Comparison of ENCODE assay signal across 12 cellular contexts in genomic region chr13:86446311-86446710, GRCh38.
DNase-seq lines count a peak whose midpoint lies in the region; ATAC-seq and TF ChIP-seq lines count a peak whose summit lies in the region.
"Had no signal": no experiment of that assay in that cellular context is flagged by ENCODE, and none has a peak within 500 bp of the region (broad histone marks: within the 10 kb centered on the region; RNA-seq: fewer than 3 reads in every experiment).

No MANE protein-coding gene starts in this region.

- no peak for DNase-seq in SK-N-SH
- DNase-seq in NT2/D1 (ENCODE audit: low read depth, low spot score), result peak; percentile 11
- DNase-seq in fibroblast of lung (ENCODE audit: low read depth in 2 of 2), result peak; percentile 58 to 91
- peak; percentile 80 for DNase-seq in skeletal muscle cell (ENCODE audit: low read depth)
- DNase-seq in MM.1S, result no peak
- DNase-seq in NCI-H526 treated with DMSO at 0.1 percent for 48 hours (lab: John Stamatoyannopoulos, UW), result no peak
- DNase-seq: activated T-cell treated with anti-CD3 and anti-CD28 coated beads, Interleukin-2, amount 50 U/mL, for 72 hours; left colon; stimulated activated CD4-positive, alpha-beta T cell treated with anti-CD3 and anti-CD28 coated beads, Interleukin-12 subunit alpha, Interleukin-12 subunit beta, amount 100 ng/mL, for 4 hours had no signal

- ATAC-seq in SK-N-SH treated with all-trans-retinoic acid at 6 μM for 48 hours (no peak), HG02870 (IDR thresholded peaks at IDR 0.05; ENCODE audit: unreplicated experiment) (no peak)
- ATAC-seq: activated T-cell treated with anti-CD3 and anti-CD28 coated beads, Interleukin-2, amount 50 U/mL, for 72 hours; left colon had no signal

- TF ChIP-seq EP300 in SK-N-SH (IDR thresholded peaks at IDR 0.05; ENCODE audit: borderline replicate concordance in 1 of 2, low read depth in 1 of 2, low read length in 1 of 2), result no peak

- H3K4me3 ChIP-seq in SK-N-SH (ENCODE audit: low read depth in 2 of 2, low read length in 1 of 2) (no peak overlapping the region), NT2/D1 (ENCODE audit: insufficient read length, low read depth) (no peak overlapping the region), fibroblast of lung (replicated peaks in 1 of 4; ENCODE audit: control extremely low read depth in 1 of 4, insufficient read depth in 1 of 4, low read depth in 3 of 4, low read length in 4 of 4) (no peak overlapping the region), skeletal muscle cell (ENCODE audit: low read depth, low read length) (no peak overlapping the region), MM.1S (ENCODE audit: low read length) (no peak overlapping the region)
- H3K4me3 ChIP-seq: vagina had no signal

- CTCF ChIA-PET in SK-N-SH (lab: Yijun Ruan, JAX), result interaction anchor here (0.6 kb wide), 1 partner anchor 67 kb away, joined by 3 read pairs; no protein-coding TSS in a partner anchor

- H3K27ac ChIP-seq in SK-N-SH (ENCODE audit: low read depth in 2 of 2, low read length in 1 of 2) (no peak overlapping the region), fibroblast of lung (ENCODE audit: insufficient read depth, low read length) (no peak overlapping the region), MM.1S (ENCODE audit: low read length) (no peak overlapping the region)
- H3K27ac ChIP-seq: vagina had no signal

- H3K9me2 ChIP-seq in SK-N-SH, result no peaks in the 10 kb centered on the region
- no peaks in the 10 kb centered on the region for H3K9me2 ChIP-seq in MM.1S (replicated peaks; ENCODE audit: insufficient read depth, low read length)

- WGBS in SK-N-SH (ENCODE audit: low lambda C conversion rate), result 0% methylated on average over 2 of the region's 2 CpGs

- H3K79me2 ChIP-seq in SK-N-SH (ENCODE audit: insufficient read depth) (no peaks in the 10 kb centered on the region), fibroblast of lung (ENCODE audit: control insufficient read depth, insufficient read depth, low read length) (no peaks in the 10 kb centered on the region), MM.1S (ENCODE audit: low read length) (no peaks in the 10 kb centered on the region)

- no peaks in the 10 kb centered on the region for H3K4me1 ChIP-seq in SK-N-SH (ENCODE audit: control insufficient read depth in 1 of 2, insufficient read depth in 2 of 2, low read depth in 1 of 2, low read length in 1 of 2)
- no peaks in the 10 kb centered on the region for H3K4me1 ChIP-seq in NT2/D1 (ENCODE audit: insufficient read depth, insufficient read length)
- no peaks in the 10 kb centered on the region for H3K4me1 ChIP-seq in fibroblast of lung (ENCODE audit: control insufficient read depth, extremely low read depth, insufficient read depth, low read length)
- H3K4me1 ChIP-seq in MM.1S (ENCODE audit: low read length), result no peaks in the 10 kb centered on the region
- H3K4me1 ChIP-seq: vagina had no signal

- TF ChIP-seq CTCF in SK-N-SH (IDR thresholded peaks at IDR 0.05), result no peak
- TF ChIP-seq CTCF in fibroblast of lung (conservative IDR thresholded peaks at IDR 0.05 in 1 of 2, IDR thresholded peaks at IDR 0.05 in 1 of 2; ENCODE audit: low read depth in 1 of 2, low read length in 2 of 2), result no peak
- TF ChIP-seq CTCF in MM.1S (IDR thresholded peaks at IDR 0.05; ENCODE audit: low read length), result no peak

- no peaks in the 10 kb centered on the region for H3K9me3 ChIP-seq in SK-N-SH
- H3K9me3 ChIP-seq in NT2/D1 (ENCODE audit: insufficient read depth, low read length), result no peaks in the 10 kb centered on the region
- H3K9me3 ChIP-seq in fibroblast of lung (ENCODE audit: control insufficient read depth, insufficient read depth, low read depth, low read length), result no peaks in the 10 kb centered on the region
- no peaks in the 10 kb centered on the region for H3K9me3 ChIP-seq in MM.1S (replicated peaks; ENCODE audit: insufficient read depth, low read length)
- H3K9me3 ChIP-seq: vagina had no signal

- POLR2A ChIA-PET in SK-N-SH (lab: Yijun Ruan, JAX), result no interaction called here

- no peaks in the 10 kb centered on the region for H3K27me3 ChIP-seq in SK-N-SH (ENCODE audit: insufficient read depth)
- H3K27me3 ChIP-seq in NT2/D1 (ENCODE audit: insufficient read depth, insufficient read length), result no peaks in the 10 kb centered on the region
- no peaks in the 10 kb centered on the region for H3K27me3 ChIP-seq in fibroblast of lung (ENCODE audit: control insufficient read depth, insufficient read depth, low read length)
- no peaks in the 10 kb centered on the region for H3K27me3 ChIP-seq in MM.1S (replicated peaks; ENCODE audit: insufficient read depth, low read length)
- H3K27me3 ChIP-seq: vagina had no signal

- no peak overlapping the region for H3K4me2 ChIP-seq in SK-N-SH
- H3K4me2 ChIP-seq in fibroblast of lung (ENCODE audit: extremely low read depth, insufficient read depth, low read length), result no peak overlapping the region
- no peak overlapping the region for H3K4me2 ChIP-seq in MM.1S (ENCODE audit: low read depth, low read length)

- H4K20me1 ChIP-seq in SK-N-SH (ENCODE audit: insufficient read depth) (no peaks in the 10 kb centered on the region), fibroblast of lung (ENCODE audit: control insufficient read depth, extremely low read depth, insufficient read depth, low read length) (no peaks in the 10 kb centered on the region), MM.1S (ENCODE audit: insufficient read depth, low read length) (no peaks in the 10 kb centered on the region)

- H3K9ac ChIP-seq in SK-N-SH (no peak overlapping the region), NT2/D1 (ENCODE audit: insufficient read length, low read depth) (no peak overlapping the region), fibroblast of lung (ENCODE audit: insufficient read depth, low read length) (no peak overlapping the region), MM.1S (ENCODE audit: low read length) (no peak overlapping the region)

- H2AFZ ChIP-seq in SK-N-SH (ENCODE audit: low read depth) (peak overlapping the region; percentile 58; the same call in 1 of the 2 replicates), fibroblast of lung (ENCODE audit: low read length) (no peak overlapping the region), MM.1S (ENCODE audit: low read length) (no peak overlapping the region)

- no peak for TF ChIP-seq RAD21 in SK-N-SH (IDR thresholded peaks at IDR 0.05; ENCODE audit: low read length)

- H3F3A ChIP-seq in SK-N-SH (replicated peaks; ENCODE audit: insufficient read depth) (no peaks in the 10 kb centered on the region), MM.1S (ENCODE audit: insufficient read depth, low read length) (no peaks in the 10 kb centered on the region)

- no peaks in the 10 kb centered on the region for H3K36me3 ChIP-seq in SK-N-SH (replicated peaks in 1 of 2; ENCODE audit: control insufficient read depth in 1 of 2, insufficient read depth in 2 of 2, low read length in 1 of 2)
- H3K36me3 ChIP-seq in NT2/D1 (ENCODE audit: insufficient read depth, insufficient read length, low read length), result no peaks in the 10 kb centered on the region
- no peaks in the 10 kb centered on the region for H3K36me3 ChIP-seq in fibroblast of lung (ENCODE audit: control insufficient read depth, insufficient read depth, low read length)
- no peaks in the 10 kb centered on the region for H3K36me3 ChIP-seq in MM.1S (replicated peaks; ENCODE audit: insufficient read depth, low read length)
- H3K36me3 ChIP-seq: vagina had no signal

TF ChIP-seq in SK-N-SH, 30 proteins besides CTCF, POLR2A, EP300 and RAD21 (continues in another document):
- no peak for TF ChIP-seq RXRA (IDR thresholded peaks at IDR 0.05; ENCODE audit: borderline replicate concordance, low read depth)
- no peak for TF ChIP-seq RFX5 (IDR thresholded peaks at IDR 0.05; ENCODE audit: low read length)
- no peak for TF ChIP-seq EZH2phosphoT487 (IDR thresholded peaks at IDR 0.05; ENCODE audit: borderline replicate concordance, low read depth)
- TF ChIP-seq MEF2A (IDR thresholded peaks at IDR 0.05; ENCODE audit: borderline replicate concordance, low read depth), result no peak
- TF ChIP-seq FOXM1 (IDR thresholded peaks at IDR 0.05; ENCODE audit: low read depth), result no peak
- TF ChIP-seq POLR2AphosphoS5 (IDR thresholded peaks at IDR 0.05; ENCODE audit: low read depth, low read length), result no peak
- no peak for TF ChIP-seq NFIC (IDR thresholded peaks at IDR 0.05; ENCODE audit: borderline replicate concordance)
- TF ChIP-seq PBX3 (IDR thresholded peaks at IDR 0.05), result no peak

TF ChIP-seq in SK-N-SH treated with all-trans-retinoic acid at 6 μM for 48 hours, 23 proteins besides CTCF, POLR2A, EP300 and RAD21 (continues in another document):
- TF ChIP-seq POU6F1 (CRISPR knock-in tag; IDR thresholded peaks at IDR 0.05; ENCODE audit: borderline replicate concordance, low read depth) (no peak), RARB (CRISPR knock-in tag; IDR thresholded peaks at IDR 0.05) (no peak), PATZ1 (CRISPR knock-in tag; IDR thresholded peaks at IDR 0.05; ENCODE audit: borderline replicate concordance) (no peak), ZNF70 (CRISPR knock-in tag; IDR thresholded peaks at IDR 0.05) (no peak), ZFP30 (CRISPR knock-in tag; IDR thresholded peaks at IDR 0.05) (no peak)

Comparison
In these comparisons a context has a peak if more than half of its experiments do, and no peak if none do; other contexts are left out.
1. DNase-seq: peak in NT2/D1 (single experiment), fibroblast of lung (2 of 2) and skeletal muscle cell (single experiment); none in SK-N-SH (single experiment), MM.1S (single experiment) and NCI-H526 treated with DMSO at 0.1 percent for 48 hours (single experiment).